In genomic region chr5:67870662-67871061, GRCh38 we compare ENCODE assay signal across 23 cellular contexts.
A peak's percentile ranks its signal among the peaks of the same experiment; 100 is the strongest.
DNase-seq lines count a peak whose midpoint lies in the region; ATAC-seq, FAIRE-seq and TF ChIP-seq lines count a peak whose summit lies in the region.
"Had no signal": no experiment of that assay in that cellular context is flagged by ENCODE, and none has a peak within 500 bp of the region (broad histone marks: within the 10 kb centered on the region; RNA-seq: fewer than 3 reads in every experiment).

No MANE protein-coding gene starts in this region.

- no peak for TF ChIP-seq CTCF in A673 (conservative IDR thresholded peaks at IDR 0.05; ENCODE audit: low read depth, low read length)
- no peak for TF ChIP-seq CTCF in foreskin fibroblast (IDR thresholded peaks at IDR 0.05; ENCODE audit: low read depth, low read length)
- no peak for TF ChIP-seq CTCF in HepG2 (CRISPR knock-in tag; IDR thresholded peaks at IDR 0.05)

- H3K27me3 ChIP-seq in A673 (replicated peaks; ENCODE audit: insufficient read depth, low read depth, low read length, poor library complexity), result no peaks in the 10 kb centered on the region
- no peaks in the 10 kb centered on the region for H3K27me3 ChIP-seq in adipocyte (replicated peaks; ENCODE audit: control insufficient read depth, insufficient read depth, low read length)
- H3K27me3 ChIP-seq in HepG2 (ENCODE audit: control insufficient read depth in 1 of 2, insufficient read depth in 2 of 2, low read length in 2 of 2), result no peaks in the 10 kb centered on the region

- H3K4me3 ChIP-seq in A673 (ENCODE audit: low read depth, low read length, poor library complexity, severe bottlenecking) (no peak overlapping the region), adipocyte (ENCODE audit: low read length) (no peak overlapping the region), foreskin fibroblast (ENCODE audit: low read depth in 1 of 2, low read length in 2 of 2) (no peak overlapping the region), HepG2 (replicated peaks in 1 of 3; ENCODE audit: insufficient read depth in 1 of 3, low read depth in 2 of 3, low read length in 3 of 3) (no peak overlapping the region)

- H3K36me3 ChIP-seq in A673 (ENCODE audit: insufficient read depth, low read length, poor library complexity, severe bottlenecking), result no peaks in the 10 kb centered on the region
- H3K36me3 ChIP-seq in adipocyte (ENCODE audit: control insufficient read depth, insufficient read depth, low read length, severe bottlenecking), result no peaks in the 10 kb centered on the region
- H3K36me3 ChIP-seq in HepG2 (replicated peaks in 1 of 2; ENCODE audit: control insufficient read depth in 1 of 2, insufficient read depth in 2 of 2, low read length in 2 of 2), result no peaks in the 10 kb centered on the region

- DNase-seq in A673 (ENCODE audit: low spot score) (peak; percentile 17), adipocyte (ENCODE audit: low read depth) (peak; percentile 15), foreskin fibroblast (peak; percentile 1 to 9), HepG2 (ENCODE audit: low spot score) (no peak), Ammon's horn (ENCODE audit: low spot score) (no peak), dedifferentiated amniotic fluid mesenchymal stem cell (ENCODE audit: extremely low spot score) (no peak), superior temporal gyrus (ENCODE audit: extremely low spot score) (no peak)
- DNase-seq: ACHN; AML-193; C1 segment of cervical spinal cord; Calu3; CD4-positive, alpha-beta memory T cell; COR-L47; DMS53; DMS79 treated with DMSO at 0.1 percent for 48 hours; GF-D8; GOT3; H9 had no signal

- intact Hi-C loops in A673 (cut with micrococcal nuclease; ENCODE audit: unreplicated experiment), result no loop called here
- intact Hi-C loops in HepG2 (cut with micrococcal nuclease; ENCODE audit: unreplicated experiment), result no loop called here

- TF ChIP-seq POLR2A in HepG2 (IDR thresholded peaks at IDR 0.05; ENCODE audit: insufficient read depth in 1 of 2, low read depth in 2 of 2, low read length in 2 of 2), result no peak

- ATAC-seq in HepG2 (no peak), HG02642 (IDR thresholded peaks at IDR 0.05; ENCODE audit: poor library complexity, unreplicated experiment) (no peak)
- ATAC-seq: HCT116 had no signal

- H3K79me2 ChIP-seq in HepG2 (ENCODE audit: insufficient read depth, low read length), result no peaks in the 10 kb centered on the region

- H4K20me1 ChIP-seq in HepG2 (ENCODE audit: insufficient read depth, low read length), result no peaks in the 10 kb centered on the region

- BruUV-seq in A673 (replicated peaks; lab: Mats Ljungman, UMichigan) (no TSS peak), HepG2 (replicated peaks; lab: Mats Ljungman, UMichigan) (no TSS peak)

- no peak overlapping the region for H3K9ac ChIP-seq in adipocyte (ENCODE audit: low read length)
- no peak overlapping the region for H3K9ac ChIP-seq in HepG2 (ENCODE audit: insufficient read depth, low read depth, low read length)

- WGBS in HepG2 (ENCODE audit: low lambda C conversion rate), result 0% methylated on average over 3 of the region's 3 CpGs

- H3K4me2 ChIP-seq in HepG2 (ENCODE audit: low read depth, low read length), result no peak overlapping the region

- in situ Hi-C loops in HepG2 (cut with HindIII; ENCODE audit: extremely low pct_ligation_motif_present, low pct_unique_long_range_greater_than_20kb), result no loop called here

- POLR2A ChIA-PET in A673 (lab: Charles Lee; ENCODE audit: low non-redundant PET), result no interaction called here
- POLR2A ChIA-PET in HepG2 (lab: Yijun Ruan, JAX), result no interaction called here

- FAIRE-seq in HepG2 (lab: Jason Lieb, UNC), result no peak
- FAIRE-seq: A204.1, GM12892 had no signal

- TF ChIP-seq EP300 in HepG2 (IDR thresholded peaks at IDR 0.05; ENCODE audit: low read depth in 2 of 2, low read length in 2 of 2), result no peak
- TF ChIP-seq EP300 in HepG2 (CRISPR knock-in tag; IDR thresholded peaks at IDR 0.05; ENCODE audit: borderline replicate concordance), result no peak

- no peaks in the 10 kb centered on the region for H3K9me3 ChIP-seq in A673 (ENCODE audit: low read depth, low read length, poor library complexity, severe bottlenecking)
- H3K9me3 ChIP-seq in adipocyte (ENCODE audit: control insufficient read depth, low read length), result no peaks in the 10 kb centered on the region
- no peaks in the 10 kb centered on the region for H3K9me3 ChIP-seq in HepG2 (ENCODE audit: low read length)

- peaks cover 4% of the 10 kb centered on the region for H3K4me1 ChIP-seq in A673 (ENCODE audit: insufficient read depth, low read length, poor library complexity, severe bottlenecking)
- H3K4me1 ChIP-seq in adipocyte (ENCODE audit: control insufficient read depth, insufficient read depth, low read length), result no peaks in the 10 kb centered on the region
- H3K4me1 ChIP-seq in HepG2 (ENCODE audit: insufficient read depth, low read length), result 0 out of 2 replicates have a peak, but pooled peaks cover 9% of the 10 kb centered on the region

- CTCF ChIA-PET in A673 (lab: Charles Lee), result no interaction called here
- CTCF ChIA-PET in HepG2 (lab: Yijun Ruan, JAX; ENCODE audit: low intra/inter-chr PET ratio, low total read pairs), result no interaction called here

- H3K27ac ChIP-seq in A673 (ENCODE audit: low read depth, low read length, poor library complexity, severe bottlenecking), result no peak overlapping the region
- no peak overlapping the region for H3K27ac ChIP-seq in HepG2 (ENCODE audit: extremely low read length, insufficient read depth, low read length)
- H3K27ac ChIP-seq: 22Rv1 had no signal

- no peak overlapping the region for H2AFZ ChIP-seq in HepG2 (ENCODE audit: low read length)

- TF ChIP-seq RAD21 in HepG2 (CRISPR knock-in tag; IDR thresholded peaks at IDR 0.05), result no peak

TF ChIP-seq in HepG2, 621 proteins besides CTCF, POLR2A, EP300 and RAD21:
- TF ChIP-seq CEBPG (CRISPR knock-in tag; IDR thresholded peaks at IDR 0.05) (peak; percentile 61), CEBPB (IDR thresholded peaks at IDR 0.05; ENCODE audit: borderline replicate concordance, low read depth, low read length) (peak; percentile 77), ATM (IDR thresholded peaks at IDR 0.05; ENCODE audit: borderline replicate concordance) (no peak)

Comparison
In these comparisons a context has a peak if more than half of its experiments do, and no peak if none do; other contexts are left out.
1. DNase-seq: peak in A673 (single experiment), adipocyte (single experiment) and foreskin fibroblast (2 of 2); none in HepG2 (single experiment), Ammon's horn (single experiment), dedifferentiated amniotic fluid mesenchymal stem cell (single experiment) and superior temporal gyrus (single experiment).